Comparison of ENCODE assay signal across 8 cellular contexts in genomic region chr6:27893836-27894807, GRCh38. TPM values are rescaled to one million over a fixed set of nuclear protein-coding genes. Genes with fewer than 3 reads are reported as not detected.
DNase-seq lines count a peak whose midpoint lies in the region; FAIRE-seq and TF ChIP-seq lines count a peak whose summit lies in the region.

No MANE protein-coding gene starts in this region.

- FAIRE-seq in H54 (lab: Jason Lieb, UNC) (no peak), D721Med (lab: Jason Lieb, UNC) (no peak)

- CTCF ChIA-PET in AG04450 (lab: Charles Lee), result interaction anchor here (0.6 to 6.2 kb wide), 28 partner anchors 12 to 1871 kb away, joined by 3 to 99 read pairs (median 8); a partner anchor contains a TSS

- H3K36me3 ChIP-seq in colonic mucosa, result no peaks in the 10 kb centered on the region

- intact Hi-C loops in colonic mucosa (cut with DNase I), result loop anchor here (10.0 kb wide), 1 partner anchor 379 kb away; no protein-coding TSS in a partner anchor

- H3K27ac ChIP-seq in AG04450 (ENCODE audit: low read depth, low read length), result peak overlapping the region; percentile 87
- H3K27ac ChIP-seq in colonic mucosa, result peak overlapping the region; percentile 89

- no peaks in the 10 kb centered on the region for H3K4me1 ChIP-seq in colonic mucosa

- TF ChIP-seq POLR2A in H54 (IDR thresholded peaks at IDR 0.05; ENCODE audit: low read depth, low read length), result 0 out of 2 replicates have a peak, but pooled peaks have one; percentile 30

- POLR2A ChIA-PET in AG04450 (lab: Yijun Ruan, JAX), result interaction anchor here (0.7 to 5.3 kb wide), 18 partner anchors 22 to 1877 kb away, joined by 3 to 167 read pairs (median 17); a partner anchor contains a TSS

- TF ChIP-seq CTCF in AG04450 (IDR thresholded peaks at IDR 0.05; ENCODE audit: low read depth, low read length), result no peak
- no peak for TF ChIP-seq CTCF in colonic mucosa (IDR thresholded peaks at IDR 0.05)
- no peak for TF ChIP-seq CTCF in D721Med (IDR thresholded peaks at IDR 0.05; ENCODE audit: insufficient read depth, missing control alignments)

- H3K9me3 ChIP-seq in AG04450 (ENCODE audit: control insufficient read depth, insufficient read depth, low read length), result no peaks in the 10 kb centered on the region
- H3K9me3 ChIP-seq in colonic mucosa, result no peaks in the 10 kb centered on the region

- H3K9ac ChIP-seq in colonic mucosa (ENCODE audit: low read depth in 2 of 2, low read length in 2 of 2), result peak overlapping the region; percentile 67 to 90

- no peaks in the 10 kb centered on the region for H3K27me3 ChIP-seq in AG04450 (ENCODE audit: control insufficient read depth, insufficient read depth, low read length)
- no peaks in the 10 kb centered on the region for H3K27me3 ChIP-seq in colonic mucosa

- H3K4me3 ChIP-seq in AG04450 (ENCODE audit: low read depth, low read length) (peak overlapping the region; percentile 91), colonic mucosa (peak overlapping the region; percentile 59)

- peak; percentile 87 for DNase-seq in AG04450 (ENCODE audit: low read depth, low spot score)
- no peak for DNase-seq in H54 (ENCODE audit: insufficient read length, low spot score)
- peak; percentile 98 for DNase-seq in NCI-H345 (lab: John Stamatoyannopoulos, UW)
- peak; percentile 77 for DNase-seq in activated CD4-positive, CD25-positive, alpha-beta regulatory T cell treated with anti-CD3 and anti-CD28 coated beads, Interleukin-2, amount 50 U/mL, for 72 hours
- peak; percentile 93 for DNase-seq in colonic mucosa
- DNase-seq in kidney tubule cell (ENCODE audit: low spot score), result peak; percentile 94
- DNase-seq in stimulated activated CD4-positive, alpha-beta T cell treated with anti-CD3 and anti-CD28 coated beads, Interleukin-15, amount 100 ng/mL, for 24 hours, result peak; percentile 83
- no peak for DNase-seq in D721Med (ENCODE audit: insufficient read length, low spot score)

RNA-seq across cellular contexts. Expression of gene OR2B2, which starts 18.1 kb away (rescaled TPM):
- not detected in 2 replicates for polyA plus RNA-seq in AG04450 (2011; rRNA removed)
- not detected in 2 replicates for polyA minus RNA-seq in AG04450 (2011; rRNA and poly(A)+ RNA removed)
- not detected for total RNA-seq in colonic mucosa

Comparison
In these comparisons a context has a peak if more than half of its experiments do, and no peak if none do; other contexts are left out.
1. DNase-seq: peak in AG04450 (single experiment), NCI-H345 (single experiment), activated CD4-positive, CD25-positive, alpha-beta regulatory T cell treated with anti-CD3 and anti-CD28 coated beads, Interleukin-2, amount 50 U/mL, for 72 hours (single experiment), colonic mucosa (single experiment), kidney tubule cell (single experiment) and stimulated activated CD4-positive, alpha-beta T cell treated with anti-CD3 and anti-CD28 coated beads, Interleukin-15, amount 100 ng/mL, for 24 hours (single experiment); none in H54 (single experiment) and D721Med (single experiment).